In genomic region chr19:51473009-51473707, GRCh38 we compare ENCODE assay signal across 8 cellular contexts. TPM values are rescaled to one million over a fixed set of nuclear protein-coding genes. Genes with fewer than 3 reads are reported as not detected.
DNase-seq lines count a peak whose midpoint lies in the region; ATAC-seq, FAIRE-seq and TF ChIP-seq lines count a peak whose summit lies in the region.

No MANE protein-coding gene starts in this region.

- no peak overlapping the region for H3K4me2 ChIP-seq in A549

- no peak overlapping the region for H3K4me3 Mint-ChIP-seq in activated CD4-positive, alpha-beta T cell treated with anti-CD3 and anti-CD28 coated beads, Interleukin-2, amount 10 ng/mL, durations not matched to agents 24 days and 14 days

- no peaks in the 10 kb centered on the region for H3K9me3 Mint-ChIP-seq in activated CD4-positive, alpha-beta T cell treated with anti-CD3 and anti-CD28 coated beads, Interleukin-2, amount 10 ng/mL, durations not matched to agents 24 days and 14 days

- intact Hi-C loops in activated CD4-positive, alpha-beta T cell treated with anti-CD3 and anti-CD28 coated beads, Interleukin-2, amount 10 ng/mL, durations not matched to agents 24 days and 14 days (cut with micrococcal nuclease) = loop anchor here (1.0 to 2.0 kb wide), 4 partner anchors 16 to 184 kb away; no protein-coding TSS in a partner anchor

- no peaks in the 10 kb centered on the region for H3K27me3 ChIP-seq in lung (ENCODE audit: control insufficient read depth, insufficient read depth)

- TF ChIP-seq RAD21 in A549 (conservative IDR thresholded peaks at IDR 0.05 in 1 of 2, IDR thresholded peaks at IDR 0.05 in 1 of 2) = peak; percentile 56 to 79; a peak in 4 of 5 replicates

- ATAC-seq in A549 (peak; percentile 77 to 90; a peak in 5 of 6 replicates), lung (ENCODE audit: insufficient read depth, low FRiP score) (no peak), HG02840 (IDR thresholded peaks at IDR 0.05; ENCODE audit: low FRiP score, unreplicated experiment) (no peak)

- H3K36me3 Mint-ChIP-seq in activated CD4-positive, alpha-beta T cell treated with anti-CD3 and anti-CD28 coated beads, Interleukin-2, amount 10 ng/mL, durations not matched to agents 24 days and 14 days (ENCODE audit: low read depth) = no peaks in the 10 kb centered on the region

- DNase-seq in A549 (ENCODE audit: low read depth in 1 of 2, low spot score in 1 of 2) (peak; percentile 48 to 72), GM18507 (ENCODE audit: extremely low spot score, insufficient read length, low read depth) (peak; percentile 47), NCI-H526 (lab: John Stamatoyannopoulos, UW) (peak; percentile 43 to 90), coronary artery (ENCODE audit: low spot score) (no peak), lung (ENCODE audit: low spot score) (peak; percentile 82)
- peak; percentile 94 for DNase-seq in activated CD4-positive, alpha-beta T cell treated with anti-CD3 and anti-CD28 coated beads, Interleukin-2, amount 10 ng/mL, durations not matched to agents 24 days and 14 days
- peak; percentile 83 for DNase-seq in stimulated activated CD8-positive, alpha-beta memory T cell treated with anti-CD3 and anti-CD28 coated beads, Interleukin-12 subunit alpha, Interleukin-12 subunit beta, amount 100 ng/mL, for 1 hour (ENCODE audit: low read depth)

- TF ChIP-seq POLR2A in A549 (IDR thresholded peaks at IDR 0.05; ENCODE audit: low read length) = no peak

- H3K36me3 ChIP-seq in lung (ENCODE audit: control insufficient read depth in 2 of 2, insufficient read depth in 2 of 2, low read length in 2 of 2) = no peaks in the 10 kb centered on the region

- TF ChIP-seq CTCF in A549 (IDR thresholded peaks at IDR 0.05) (peak; percentile 77), coronary artery (IDR thresholded peaks at IDR 0.05) (peak; percentile 73), lung (IDR thresholded peaks at IDR 0.05; ENCODE audit: control extremely low read depth, extremely low read depth) (peak; percentile 71)

- peak; percentile 85 for FAIRE-seq in A549 (lab: Jason Lieb, UNC)
- FAIRE-seq in GM18507 (lab: Jason Lieb, UNC) = peak; percentile 84

- H3K4me1 ChIP-seq in A549 (peaks cover 13% of the 10 kb centered on the region; the same call in 2 of the 3 replicates), lung (ENCODE audit: control insufficient read depth in 2 of 2, insufficient read depth in 2 of 2, low read length in 2 of 2) (no peaks in the 10 kb centered on the region)

- POLR2A ChIA-PET in A549 (lab: Yijun Ruan, JAX) = no interaction called here

- H3K9me3 ChIP-seq in A549 (peaks cover 23% of the 10 kb centered on the region), lung (ENCODE audit: control insufficient read depth in 2 of 2, insufficient read depth in 1 of 2, low read length in 1 of 2) (peaks cover 0 to 2% of the 10 kb centered on the region in 2 donors)

- no peak overlapping the region for H3K27ac Mint-ChIP-seq in activated CD4-positive, alpha-beta T cell treated with anti-CD3 and anti-CD28 coated beads, Interleukin-2, amount 10 ng/mL, durations not matched to agents 24 days and 14 days

- H3K27ac ChIP-seq in A549 = no peak overlapping the region
- H3K27ac ChIP-seq in coronary artery = no peak overlapping the region
- H3K27ac ChIP-seq in lung (ENCODE audit: low read depth in 1 of 2, low read length in 1 of 2) = no peak overlapping the region

- no peak overlapping the region for H3K4me3 ChIP-seq in A549
- no peak overlapping the region for H3K4me3 ChIP-seq in coronary artery
- H3K4me3 ChIP-seq in lung = no peak overlapping the region

- CTCF ChIA-PET in A549 (lab: Yijun Ruan, JAX) = interaction anchor here (0.6 to 7.8 kb wide), 44 partner anchors 9 to 1183 kb away, joined by 3 to 72 read pairs (median 4); no protein-coding TSS in a partner anchor

- H3K27me3 Mint-ChIP-seq in activated CD4-positive, alpha-beta T cell treated with anti-CD3 and anti-CD28 coated beads, Interleukin-2, amount 10 ng/mL, durations not matched to agents 24 days and 14 days = peaks cover 7% of the 10 kb centered on the region

- peaks cover 33% of the 10 kb centered on the region for H3K4me1 Mint-ChIP-seq in activated CD4-positive, alpha-beta T cell treated with anti-CD3 and anti-CD28 coated beads, Interleukin-2, amount 10 ng/mL, durations not matched to agents 24 days and 14 days

- WGBS in A549 (ENCODE audit: missing lambda C conversion rate) = 32% methylated on average over 7 of the region's 7 CpGs
- WGBS in lung, 2 donors = 30 to 39% methylated on average over 7 of the region's 7 CpGs

- TF ChIP-seq EP300 in A549 (IDR thresholded peaks at IDR 0.05) = no peak

TF ChIP-seq in A549, 52 proteins besides CTCF, POLR2A, EP300 and RAD21:
- TF ChIP-seq ZSCAN20 (CRISPR knock-in tag; IDR thresholded peaks at IDR 0.05) = no peak
- no peak for TF ChIP-seq JUNB (IDR thresholded peaks at IDR 0.05)
- peak; percentile 63 for TF ChIP-seq SMC3 (IDR thresholded peaks at IDR 0.05)
- TF ChIP-seq, protein P1, sequence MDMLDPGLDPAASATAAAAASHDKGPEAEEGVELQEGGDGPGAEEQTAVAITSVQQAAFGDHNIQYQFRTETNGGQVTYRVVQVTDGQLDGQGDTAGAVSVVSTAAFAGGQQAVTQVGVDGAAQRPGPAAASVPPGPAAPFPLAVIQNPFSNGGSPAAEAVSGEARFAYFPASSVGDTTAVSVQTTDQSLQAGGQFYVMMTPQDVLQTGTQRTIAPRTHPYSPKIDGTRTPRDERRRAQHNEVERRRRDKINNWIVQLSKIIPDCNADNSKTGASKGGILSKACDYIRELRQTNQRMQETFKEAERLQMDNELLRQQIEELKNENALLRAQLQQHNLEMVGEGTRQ (IDR thresholded peaks at IDR 0.05) = no peak
- TF ChIP-seq NR3C1 (IDR thresholded peaks at IDR 0.05) = no peak

RNA-seq across cellular contexts. Expression of gene CEACAM18, which starts 5.2 kb away (rescaled TPM):
- polyA plus RNA-seq in A549 (2011; rRNA removed) (not detected in 2 replicates), A549 (2017; fragmentation: RNase III; extraction: RNeasy Plus Mini Kit Qiagen cat#74134 plus additional on column Dnase treatment) (not detected in 3 replicates), lung (not detected)
- polyA plus RNA-seq in A549 (2012; cell fraction: cytosol; rRNA removed) = not detected in 2 replicates
- polyA plus RNA-seq in A549 (2012; cell fraction: nucleus; rRNA removed) = not detected in 2 replicates
- not detected in 2 replicates for polyA minus RNA-seq in A549 (2011; rRNA and poly(A)+ RNA removed)
- total RNA-seq in activated CD4-positive, alpha-beta T cell treated with anti-CD3 and anti-CD28 coated beads, Interleukin-2, amount 10 ng/mL, durations not matched to agents 24 days and 14 days = not detected in 2 replicates
- not detected for total RNA-seq in lung

RNA-seq across cellular contexts. Expression of gene SIGLEC8, which starts 14.9 kb away (rescaled TPM):
- polyA plus RNA-seq in A549 (2011; rRNA removed) = not detected in 2 replicates
- polyA plus RNA-seq in A549 (2012; cell fraction: cytosol; rRNA removed) = not detected in 2 replicates
- polyA plus RNA-seq in A549 (2012; cell fraction: nucleus; rRNA removed) = not detected in 2 replicates
- not detected in 3 replicates for polyA plus RNA-seq in A549 (2017; fragmentation: RNase III; extraction: RNeasy Plus Mini Kit Qiagen cat#74134 plus additional on column Dnase treatment)
- polyA minus RNA-seq in A549 (2011; rRNA and poly(A)+ RNA removed) = not detected in 2 replicates
- total RNA-seq in activated CD4-positive, alpha-beta T cell treated with anti-CD3 and anti-CD28 coated beads, Interleukin-2, amount 10 ng/mL, durations not matched to agents 24 days and 14 days = 0.09 and 0.16 TPM in 2 replicates
- total RNA-seq in lung = under 1 TPM; 0.34 to 0.77 TPM
- under 1 TPM; 0.22 to 0.28 TPM for polyA plus RNA-seq in lung

RNA-seq across cellular contexts. Expression of gene SIGLEC12, which starts 28.4 kb away (rescaled TPM):
- polyA plus RNA-seq in A549 (2011; rRNA removed) (not detected in 2 replicates), A549 (2017; fragmentation: RNase III; extraction: RNeasy Plus Mini Kit Qiagen cat#74134 plus additional on column Dnase treatment) (not detected in 3 replicates), lung (1 to 10 TPM in 1 of 2 donors, under 1 TPM in 1; 0.12 to 5.1 TPM)
- not detected in 2 replicates for polyA plus RNA-seq in A549 (2012; cell fraction: cytosol; rRNA removed)
- not detected in 2 replicates for polyA plus RNA-seq in A549 (2012; cell fraction: nucleus; rRNA removed)
- not detected in 2 replicates for polyA minus RNA-seq in A549 (2011; rRNA and poly(A)+ RNA removed)
- total RNA-seq in activated CD4-positive, alpha-beta T cell treated with anti-CD3 and anti-CD28 coated beads, Interleukin-2, amount 10 ng/mL, durations not matched to agents 24 days and 14 days = 0.98 and 1.5 TPM in 2 replicates
- total RNA-seq in lung = 1 to 10 TPM in 1 of 2 donors, under 1 TPM in 1; 0.28 to 3.5 TPM

RNA-seq across cellular contexts. Expression of gene SIGLEC10, which starts 55.7 kb away (rescaled TPM):
- polyA plus RNA-seq in A549 (2011; rRNA removed) = not detected in 2 replicates
- polyA plus RNA-seq in A549 (2012; cell fraction: cytosol; rRNA removed) = not detected in 2 replicates
- polyA plus RNA-seq in A549 (2012; cell fraction: nucleus; rRNA removed) = not detected in 2 replicates
- polyA plus RNA-seq in A549 (2017; fragmentation: RNase III; extraction: RNeasy Plus Mini Kit Qiagen cat#74134 plus additional on column Dnase treatment) = not detected in 3 replicates
- not detected in 2 replicates for polyA minus RNA-seq in A549 (2011; rRNA and poly(A)+ RNA removed)
- 2.3 and 3.5 TPM in 2 replicates for total RNA-seq in activated CD4-positive, alpha-beta T cell treated with anti-CD3 and anti-CD28 coated beads, Interleukin-2, amount 10 ng/mL, durations not matched to agents 24 days and 14 days
- total RNA-seq in lung = 10 to 100 TPM in 1 of 2 donors, 1 to 10 TPM in 1; 6.8 to 53.1 TPM
- polyA plus RNA-seq in lung = 100 to 1,000 TPM in 1 of 2 donors, 1 to 10 TPM in 1; 3.4 to 248 TPM

RNA-seq across cellular contexts. Expression of gene SIGLEC6, which starts 58.3 kb away (rescaled TPM):
- polyA plus RNA-seq in A549 (2011; rRNA removed) (not detected in 2 replicates), A549 (2017; fragmentation: RNase III; extraction: RNeasy Plus Mini Kit Qiagen cat#74134 plus additional on column Dnase treatment) (not detected in 3 replicates), lung (under 1 TPM; 0.37 to 0.53 TPM)
- not detected in 2 replicates for polyA plus RNA-seq in A549 (2012; cell fraction: cytosol; rRNA removed)
- not detected in 2 replicates for polyA plus RNA-seq in A549 (2012; cell fraction: nucleus; rRNA removed)
- not detected in 2 replicates for polyA minus RNA-seq in A549 (2011; rRNA and poly(A)+ RNA removed)
- total RNA-seq in activated CD4-positive, alpha-beta T cell treated with anti-CD3 and anti-CD28 coated beads, Interleukin-2, amount 10 ng/mL, durations not matched to agents 24 days and 14 days = 0.91 and 0.95 TPM in 2 replicates
- 1 to 10 TPM in 1 of 2 donors, under 1 TPM in 1; 0.23 to 5.3 TPM for total RNA-seq in lung

Comparison
In these comparisons a context has a peak if more than half of its experiments do, and no peak if none do; other contexts are left out.
1. ATAC-seq: peak in A549 (2 of 2); none in lung (single experiment) and HG02840 (single experiment).
2. Peak in every context shown above with its lines, with median percentiles within 50 percentile points of each other: CTCF ChIP-seq.